In genomic region chr9:4762108-4762888, GRCh38 we compare ENCODE assay signal across 8 cellular contexts. TPM values are rescaled to one million over a fixed set of nuclear protein-coding genes. Genes with fewer than 3 reads are reported as not detected.
A peak's percentile ranks its signal among the peaks of the same experiment; 100 is the strongest.
DNase-seq lines count a peak whose midpoint lies in the region; ATAC-seq and TF ChIP-seq lines count a peak whose summit lies in the region.

No MANE protein-coding gene starts in this region.

- TF ChIP-seq EP300 in esophagus muscularis mucosa (IDR thresholded peaks at IDR 0.05) = no peak

- peak; percentile 87 for TF ChIP-seq CTCF in CD8-positive, alpha-beta T cell (IDR thresholded peaks at IDR 0.05)
- TF ChIP-seq CTCF in esophagus muscularis mucosa (IDR thresholded peaks at IDR 0.05) = peak; percentile 75 to 78 (median 77)

- POLR2A ChIA-PET in CD8-positive, alpha-beta T cell (lab: Charles Lee) = interaction anchor here (0.6 to 1.5 kb wide), 5 partner anchors 12 to 839 kb away, joined by 3 read pairs; no protein-coding TSS in a partner anchor

- H3K9me3 Mint-ChIP-seq in CD8-positive, alpha-beta T cell = no peaks in the 10 kb centered on the region
- H3K9me3 Mint-ChIP-seq in naive B cell = no peaks in the 10 kb centered on the region

- no peak overlapping the region for H3K4me3 ChIP-seq in CD8-positive, alpha-beta T cell (ENCODE audit: low read depth, low read length)
- H3K4me3 ChIP-seq in esophagus muscularis mucosa = peak overlapping the region in 3 of 4 donors; percentile 7 to 31 (median 29)

- CTCF ChIA-PET in CD8-positive, alpha-beta T cell (lab: Charles Lee) = interaction anchor here (0.5 to 6.8 kb wide), 39 partner anchors 10 to 871 kb away, joined by 3 to 108 read pairs (median 3); partner anchors contain the start of genes INSL6, JAK2 and RCL1

- no peaks in the 10 kb centered on the region for H3K4me1 ChIP-seq in CD8-positive, alpha-beta T cell (ENCODE audit: insufficient read depth, low read length)
- H3K4me1 ChIP-seq in esophagus muscularis mucosa = peaks cover 7 to 17% (median 12%) of the 10 kb centered on the region in 4 donors

- H3K27me3 Mint-ChIP-seq in CD8-positive, alpha-beta T cell (ENCODE audit: low read depth) = peaks cover 9% of the 10 kb centered on the region
- H3K27me3 Mint-ChIP-seq in naive B cell = peaks cover 0 to 4% (median 0%) of the 10 kb centered on the region in 3 donors

- TF ChIP-seq POLR2A in esophagus muscularis mucosa (IDR thresholded peaks at IDR 0.05; ENCODE audit: low read depth) = no peak

- H3K4me1 Mint-ChIP-seq in CD8-positive, alpha-beta T cell (ENCODE audit: low read depth) = peaks cover 10% of the 10 kb centered on the region
- peaks cover 19 to 27% (median 25%) of the 10 kb centered on the region in 3 donors for H3K4me1 Mint-ChIP-seq in naive B cell

- no peak overlapping the region for H3K27ac ChIP-seq in CD8-positive, alpha-beta T cell (ENCODE audit: low read depth, low read length)
- peak overlapping the region in 1 of 4 donors; percentile 36 for H3K27ac ChIP-seq in esophagus muscularis mucosa (replicated peaks in 1 of 4)

- intact Hi-C loops in CD8-positive, alpha-beta T cell (cut with DNase I, micrococcal nuclease) = loop anchor here (1.0 to 10.0 kb wide), 11 partner anchors 31 to 839 kb away; partner anchors contain the start of genes INSL6 (in 1 of the 2), PLGRKT (in 1 of the 2) and RCL1 (in 1 of the 2)
- intact Hi-C loops in esophagus muscularis mucosa (cut with DNase I) = loop anchor here (2.0 to 10.0 kb wide), 4 partner anchors 35 to 825 kb away; no protein-coding TSS in a partner anchor

- peak; percentile 61 to 85 (median 79) for DNase-seq in CD8-positive, alpha-beta T cell
- peak; percentile 49 for DNase-seq in NOMO-1 treated with DMSO at 0.1 percent for 48 hours (lab: John Stamatoyannopoulos, UW; ENCODE audit: unreplicated experiment)
- peak; percentile 73 for DNase-seq in activated T-cell treated with anti-CD3 and anti-CD28 coated beads for 24 hours (ENCODE audit: low read depth)
- DNase-seq in esophagus muscularis mucosa (ENCODE audit: extremely low spot score) = peak; percentile 92
- DNase-seq in naive B cell = peak; percentile 72
- peak; percentile 19 to 59 for DNase-seq in stimulated activated CD8-positive, alpha-beta memory T cell treated with anti-CD3 and anti-CD28 coated beads, Interleukin-7, amount 100 ng/mL, for 48 hours (ENCODE audit: extremely low read depth in 1 of 2, low read depth in 1 of 2)

- H3K27ac Mint-ChIP-seq in CD8-positive, alpha-beta T cell = no peak overlapping the region
- peak overlapping the region in 5 of 6 donors; percentile 0 to 84 (median 16) for H3K27ac Mint-ChIP-seq in naive B cell

- H3K36me3 ChIP-seq in CD8-positive, alpha-beta T cell (ENCODE audit: insufficient read depth, low read length) = no peaks in the 10 kb centered on the region
- H3K36me3 ChIP-seq in esophagus muscularis mucosa = no peaks in the 10 kb centered on the region

- H3K27me3 ChIP-seq in CD8-positive, alpha-beta T cell (ENCODE audit: insufficient read depth, low read length) = no peaks in the 10 kb centered on the region
- H3K27me3 ChIP-seq in esophagus muscularis mucosa = peaks cover 0 to 15% (median 0%) of the 10 kb centered on the region in 4 donors

- H3K9me3 ChIP-seq in CD8-positive, alpha-beta T cell (ENCODE audit: low read length) = no peaks in the 10 kb centered on the region
- no peaks in the 10 kb centered on the region for H3K9me3 ChIP-seq in esophagus muscularis mucosa

- peak overlapping the region; percentile 47 for H3K4me3 Mint-ChIP-seq in CD8-positive, alpha-beta T cell
- peak overlapping the region; percentile 76 to 88 (median 82) for H3K4me3 Mint-ChIP-seq in naive B cell

- peak; percentile 80 for ATAC-seq in CD8-positive, alpha-beta T cell
- ATAC-seq in GM19452 (IDR thresholded peaks at IDR 0.05; ENCODE audit: unreplicated experiment) (peak; percentile 83), HG03558 (IDR thresholded peaks at IDR 0.05; ENCODE audit: extremely low read depth, unreplicated experiment) (peak; percentile 62), naive B cell (ENCODE audit: low read depth in 2 of 2) (peak; percentile 80 to 86)

- no peaks in the 10 kb centered on the region for H3K36me3 Mint-ChIP-seq in CD8-positive, alpha-beta T cell
- no peaks in the 10 kb centered on the region for H3K36me3 Mint-ChIP-seq in naive B cell

- 36% methylated on average over 17 of the region's 22 CpGs for WGBS in esophagus muscularis mucosa

RNA-seq across cellular contexts. Expression of gene AK3, which starts 21.3 kb away (rescaled TPM):
- total RNA-seq in CD8-positive, alpha-beta T cell = 10 to 100 TPM; 15.2 to 18.8 TPM
- 100 to 1,000 TPM in 3 of 4 donors, 10 to 100 TPM in 1; 90.0 to 129 (median 118) TPM for total RNA-seq in esophagus muscularis mucosa
- 10 to 100 TPM; 22.9 to 31.6 (median 27.2) TPM for polyA plus RNA-seq in naive B cell (ENCODE audit: low read depth in 6 of 6)

RNA-seq across cellular contexts. Expression of gene RCL1, which starts 30.4 kb away (rescaled TPM):
- 10 to 100 TPM; 30.8 to 35.0 TPM for total RNA-seq in CD8-positive, alpha-beta T cell
- total RNA-seq in esophagus muscularis mucosa = 10 to 100 TPM; 13.4 to 19.1 (median 14.9) TPM
- 10 to 100 TPM; 27.1 to 34.3 (median 29.8) TPM for polyA plus RNA-seq in naive B cell (ENCODE audit: low read depth in 6 of 6)

Comparison
In these comparisons a context has a peak if more than half of its experiments do, and no peak if none do; other contexts are left out.
1. DNase-seq: peak in every context shown above with its lines; median percentile 92 in esophagus muscularis mucosa; 79 in CD8-positive, alpha-beta T cell; 73 in activated T-cell treated with anti-CD3 and anti-CD28 coated beads for 24 hours; 72 in naive B cell; 49 in NOMO-1 treated with DMSO at 0.1 percent for 48 hours; 39 in stimulated activated CD8-positive, alpha-beta memory T cell treated with anti-CD3 and anti-CD28 coated beads, Interleukin-7, amount 100 ng/mL, for 48 hours.
2. RNA of gene AK3, which starts 21.3 kb away (total RNA-seq): 90.0 to 129 TPM in esophagus muscularis mucosa; 15.2 to 18.8 TPM in CD8-positive, alpha-beta T cell; every median in the first group is over 4 times any median in the second.
3. Peak in every context shown above with its lines, with median percentiles within 50 percentile points of each other: ATAC-seq.